8 cellular contexts compared by ENCODE assay signal in the genomic region with DNA sequence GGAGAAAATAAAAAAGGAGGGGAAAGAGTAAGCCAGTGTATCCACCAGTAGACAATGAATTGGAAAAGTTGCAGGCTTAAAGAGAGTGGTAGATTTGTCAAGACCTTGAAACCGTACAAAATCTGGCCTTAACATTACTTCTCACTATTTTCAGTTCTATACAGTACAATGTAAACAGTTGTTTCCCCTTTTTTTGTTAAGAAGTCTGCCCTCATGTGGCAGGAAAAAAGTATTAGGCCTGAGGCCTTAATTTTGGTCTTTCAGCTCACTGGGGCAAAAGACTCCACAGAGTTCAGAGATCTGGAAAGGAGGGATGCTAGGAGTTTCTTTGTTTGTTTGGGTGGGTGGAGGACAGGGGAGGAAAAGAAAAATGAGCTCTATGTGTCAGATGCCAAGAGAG.
DNase-seq lines count a peak whose midpoint lies in the region; ATAC-seq and TF ChIP-seq lines count a peak whose summit lies in the region.

No MANE protein-coding gene starts in this region.

- H2BK15ac ChIP-seq in IMR-90 (ENCODE audit: low read depth, low read length), result no peak overlapping the region

- dilution Hi-C loops in IMR-90 (cut with HindIII; ENCODE audit: low sequenced_read_pairs, unreplicated experiment), result no loop called here

- in situ Hi-C loops in IMR-90 (cut with MboI; ENCODE audit: low sequenced_read_pairs), result no loop called here

- no peak overlapping the region for H3K18ac ChIP-seq in IMR-90 (ENCODE audit: low read depth, low read length)

- H3K4me3 ChIP-seq in IMR-90 (ENCODE audit: insufficient read depth, low read depth, low read length) (no peak overlapping the region), smooth muscle cell (no peak overlapping the region)

- H3K4ac ChIP-seq in IMR-90 (ENCODE audit: low read depth, low read length), result no peak overlapping the region

- no peaks in the 10 kb centered on the region for H3K36me3 Mint-ChIP-seq in brain

- H2AFZ ChIP-seq in IMR-90 (replicated peaks; ENCODE audit: low read length, poor library complexity) (no peak overlapping the region), smooth muscle cell (ENCODE audit: low read depth) (no peak overlapping the region)

- intact Hi-C loops in IMR-90 (cut with micrococcal nuclease), result loop anchor here (1.0 kb wide), 1 partner anchor 352 kb away; no protein-coding TSS in a partner anchor

- TF ChIP-seq CTCF in IMR-90 (conservative IDR thresholded peaks at IDR 0.05; ENCODE audit: low read depth, low read length), result peak; percentile 40
- TF ChIP-seq CTCF in brain (conservative IDR thresholded peaks at IDR 0.05), result peak; percentile 55 to 65
- peak; percentile 42 for TF ChIP-seq CTCF in smooth muscle cell (IDR thresholded peaks at IDR 0.05; ENCODE audit: borderline replicate concordance, insufficient read depth, poor library complexity, severe bottlenecking)

- H3K23ac ChIP-seq in IMR-90 (ENCODE audit: low read depth, low read length), result no peak overlapping the region

- no peak overlapping the region for H3K27ac ChIP-seq in IMR-90 (ENCODE audit: insufficient read depth, low read length)
- no peak overlapping the region for H3K27ac ChIP-seq in smooth muscle cell (ENCODE audit: low read depth)

- peaks cover 3% of the 10 kb centered on the region for H3K27me3 Mint-ChIP-seq in brain

- no peak overlapping the region for H3K14ac ChIP-seq in IMR-90 (replicated peaks; ENCODE audit: low read depth, low read length)

- no peak overlapping the region for H4K91ac ChIP-seq in IMR-90 (ENCODE audit: insufficient read depth, low read depth, low read length)

- no peaks in the 10 kb centered on the region for H4K20me1 ChIP-seq in IMR-90 (ENCODE audit: insufficient read depth, low read length)
- no peaks in the 10 kb centered on the region for H4K20me1 ChIP-seq in smooth muscle cell (ENCODE audit: low read depth)

- H3K56ac ChIP-seq in IMR-90 (ENCODE audit: extremely low read depth, insufficient read depth, low read length), result no peak overlapping the region

- H2AK9ac ChIP-seq in IMR-90 (replicated peaks; ENCODE audit: low read depth, low read length, poor library complexity), result no peak overlapping the region

- no peak overlapping the region for H2BK120ac ChIP-seq in IMR-90 (ENCODE audit: low read depth, low read length)

- POLR2A ChIA-PET in IMR-90 (lab: Charles Lee; ENCODE audit: unreplicated experiment), result no interaction called here

- H3K4me3 Mint-ChIP-seq in brain, result no peak overlapping the region

- H3K4me1 ChIP-seq in IMR-90 (ENCODE audit: control insufficient read depth, insufficient read depth, low read length) (no peaks in the 10 kb centered on the region), smooth muscle cell (ENCODE audit: low read depth) (no peaks in the 10 kb centered on the region)

- H3K4me1 Mint-ChIP-seq in brain, result no peaks in the 10 kb centered on the region

- H3K9me3 ChIP-seq in IMR-90 (ENCODE audit: control insufficient read depth, insufficient read depth, low read length) (no peaks in the 10 kb centered on the region), smooth muscle cell (replicated peaks; ENCODE audit: low read depth) (no peaks in the 10 kb centered on the region)

- DNase-seq in ELF-1 (ENCODE audit: low read depth, low spot score) (peak; percentile 45), IMR-90 (peak; percentile 1), smooth muscle cell (lab: John Stamatoyannopoulos, UW; ENCODE audit: unreplicated experiment) (no peak), left lobe of liver (ENCODE audit: low spot score) (no peak)
- no peak for DNase-seq in activated CD4-positive, CD25-positive, alpha-beta regulatory T cell treated with anti-CD3 and anti-CD28 coated beads, Interleukin-2, amount 50 U/mL, for 72 hours

- H3K79me1 ChIP-seq in IMR-90 (ENCODE audit: low read depth in 1 of 2, low read length in 2 of 2), result no peaks in the 10 kb centered on the region

- H2BK20ac ChIP-seq in IMR-90 (ENCODE audit: low read depth, low read length), result no peak overlapping the region

- no peak overlapping the region for H4K8ac ChIP-seq in IMR-90 (ENCODE audit: low read depth in 2 of 2, low read length in 2 of 2)

- H3K9me1 ChIP-seq in IMR-90 (ENCODE audit: insufficient read depth, low read length), result no peaks in the 10 kb centered on the region

- no peak overlapping the region for H4K5ac ChIP-seq in IMR-90 (ENCODE audit: low read depth, low read length)

- BruUV-seq in IMR-90 (replicated peaks; lab: Mats Ljungman, UMichigan), result no TSS peak

- H3K27me3 ChIP-seq in IMR-90 (ENCODE audit: control insufficient read depth, insufficient read depth, low read length) (no peaks in the 10 kb centered on the region; the same call in 1 of the 2 replicates), smooth muscle cell (ENCODE audit: low read depth) (no peaks in the 10 kb centered on the region)

- no peak overlapping the region for H2AK5ac ChIP-seq in IMR-90 (ENCODE audit: low read depth, low read length)

- CTCF ChIA-PET in IMR-90 (lab: Yijun Ruan, JAX), result interaction anchor here (1.1 to 1.3 kb wide), 2 partner anchors 10 to 33 kb away, joined by 3 read pairs; no protein-coding TSS in a partner anchor

- H3K27ac Mint-ChIP-seq in brain, result peak overlapping the region in 1 of 5 experiments; percentile 64

- H3K9ac ChIP-seq in IMR-90 (ENCODE audit: low read depth, low read length) (no peak overlapping the region), smooth muscle cell (ENCODE audit: low read depth) (no peak overlapping the region)

- H3K4me2 ChIP-seq in IMR-90 (ENCODE audit: low read depth, low read length) (no peak overlapping the region), smooth muscle cell (no peak overlapping the region)

- no peak for TF ChIP-seq RAD21 in IMR-90 (IDR thresholded peaks at IDR 0.05; ENCODE audit: low read length)

- no peak for TF ChIP-seq POLR2A in IMR-90 (IDR thresholded peaks at IDR 0.05; ENCODE audit: low read depth, low read length)

- H3F3A ChIP-seq in smooth muscle cell (ENCODE audit: low read depth), result no peaks in the 10 kb centered on the region

- no CpG with 5 or more reads among the region's 1 CpG for WGBS in IMR-90 (ENCODE audit: extremely low coverage in 2 of 2, insufficient read length in 1 of 2), 2 experiments
- 17% methylated on average over 1 of the region's 1 CpG for WGBS in smooth muscle cell (ENCODE audit: low lambda C conversion rate)

- no peaks in the 10 kb centered on the region for H3K9me3 Mint-ChIP-seq in brain

- no peaks in the 10 kb centered on the region for H3K36me3 ChIP-seq in IMR-90 (ENCODE audit: control insufficient read depth, insufficient read depth, low read length)
- no peaks in the 10 kb centered on the region for H3K36me3 ChIP-seq in smooth muscle cell (ENCODE audit: low read depth)

- no peak overlapping the region for H2BK5ac ChIP-seq in IMR-90 (ENCODE audit: low read depth, low read length, poor library complexity, severe bottlenecking)

- peak; percentile 56 for ATAC-seq in GM19328 (IDR thresholded peaks at IDR 0.05; ENCODE audit: unreplicated experiment)
- ATAC-seq in IMR-90 (ENCODE audit: low read depth), result peak; percentile 65
- no peak for ATAC-seq in left lobe of liver
- ATAC-seq in GM21447 (IDR thresholded peaks at IDR 0.05; ENCODE audit: unreplicated experiment), result no peak

- H3K79me2 ChIP-seq in smooth muscle cell (ENCODE audit: low read depth), result no peaks in the 10 kb centered on the region

TF ChIP-seq in IMR-90, 13 proteins besides CTCF, POLR2A, EP300 and RAD21:
- TF ChIP-seq FOS (IDR thresholded peaks at IDR 0.05; ENCODE audit: low read depth, low read length) (no peak), RCOR1 (IDR thresholded peaks at IDR 0.05; ENCODE audit: insufficient replicate concordance, low read length) (no peak), CEBPB (IDR thresholded peaks at IDR 0.05; ENCODE audit: low read depth, low read length) (no peak), USF2 (IDR thresholded peaks at IDR 0.05; ENCODE audit: low read depth, low read length) (no peak), MXI1 (IDR thresholded peaks at IDR 0.05; ENCODE audit: borderline replicate concordance, low read depth, low read length) (no peak), MAFK (IDR thresholded peaks at IDR 0.05; ENCODE audit: low read depth, low read length) (no peak), SMC3 (IDR thresholded peaks at IDR 0.05; ENCODE audit: low read depth, low read length) (no peak), NFE2L2 (IDR thresholded peaks at IDR 0.05; ENCODE audit: low read depth, low read length) (no peak), MAZ (IDR thresholded peaks at IDR 0.05; ENCODE audit: borderline replicate concordance, low read depth, low read length) (no peak), CHD1 (IDR thresholded peaks at IDR 0.05; ENCODE audit: low read depth, low read length) (no peak), BHLHE40 (IDR thresholded peaks at IDR 0.05; ENCODE audit: low read depth, low read length) (no peak), ELK1 (IDR thresholded peaks at IDR 0.05; ENCODE audit: borderline replicate concordance, low read depth, low read length) (no peak), RFX5 (IDR thresholded peaks at IDR 0.05; ENCODE audit: low read depth, low read length) (no peak)

Comparison
In these comparisons a context has a peak if more than half of its experiments do, and no peak if none do; other contexts are left out.
1. DNase-seq: peak in ELF-1 (single experiment) and IMR-90 (single experiment); none in smooth muscle cell (single experiment), activated CD4-positive, CD25-positive, alpha-beta regulatory T cell treated with anti-CD3 and anti-CD28 coated beads, Interleukin-2, amount 50 U/mL, for 72 hours (single experiment) and left lobe of liver (single experiment).
2. ATAC-seq: peak in GM19328 (single experiment) and IMR-90 (single experiment); none in left lobe of liver (single experiment) and GM21447 (single experiment).
3. Peak in every context shown above with its lines, with median percentiles within 50 percentile points of each other: CTCF ChIP-seq.